Comparison of ENCODE assay signal across 1 cellular context in genomic region chr15:41383974-41384749, GRCh38. TPM values are rescaled to one million over a fixed set of nuclear protein-coding genes. Genes with fewer than 3 reads are reported as not detected.
"Had no signal": no experiment of that assay in that cellular context is flagged by ENCODE, and none has a peak within 500 bp of the region (broad histone marks: within the 10 kb centered on the region; RNA-seq: fewer than 3 reads in every experiment).

No MANE protein-coding gene starts in this region.

RNA-seq across cellular contexts. Expression of gene NUSAP1, which starts 51.5 kb away (rescaled TPM):
- total RNA-seq: ascending aorta had no signal

RNA-seq across cellular contexts. Expression of gene OIP5, which starts 51.8 kb away (rescaled TPM):
- total RNA-seq: ascending aorta had no signal
